8 cellular contexts compared by ENCODE assay signal in genomic region chr17:68215453-68215852, GRCh38. TPM values are rescaled to one million over a fixed set of nuclear protein-coding genes. Genes with fewer than 3 reads are reported as not detected.
DNase-seq lines count a peak whose midpoint lies in the region; ATAC-seq, FAIRE-seq and TF ChIP-seq lines count a peak whose summit lies in the region.
"Not testable (repeated sequence)": the region's sequence is repeated elsewhere in the genome, so short reads cannot be mapped to it uniquely, and the experiment has no call there.

No MANE protein-coding gene starts in this region.

- peaks cover 39% of the 10 kb centered on the region for H3K36me3 Mint-ChIP-seq in activated CD4-positive, alpha-beta T cell treated with anti-CD3 and anti-CD28 coated beads, Interleukin-2, amount 10 ng/mL, durations not matched to agents 24 days and 14 days (ENCODE audit: low read depth)
- H3K36me3 Mint-ChIP-seq in memory B cell = peaks cover 15% of the 10 kb centered on the region
- H3K36me3 Mint-ChIP-seq in stimulated activated naive B cell treated with anti-CD40 and anti-IgM and Interleukin-4, amounts not matched to agents 10 μg/mL and 1 μg/mL and 100 μg/mL, for 72 hours = peaks cover 38 to 59% of the 10 kb centered on the region in 2 donors

- peaks cover 38% of the 10 kb centered on the region for H3F3A ChIP-seq in DOHH2 (ENCODE audit: control insufficient read depth, insufficient read depth)
- H3F3A ChIP-seq in OCI-LY1 (ENCODE audit: insufficient read depth, low read length) = not testable (repeated sequence)

- peak overlapping the region; percentile 63; the same call in 1 of the 2 replicates for H3K4me3 ChIP-seq in DOHH2 (ENCODE audit: low read length)
- H3K4me3 ChIP-seq in OCI-LY1 (ENCODE audit: low read depth, low read length, poor library complexity, severe bottlenecking) = not testable (repeated sequence)

- H3K27ac Mint-ChIP-seq in activated CD4-positive, alpha-beta T cell treated with anti-CD3 and anti-CD28 coated beads, Interleukin-2, amount 10 ng/mL, durations not matched to agents 24 days and 14 days = not testable (repeated sequence)
- peak overlapping the region; percentile 83 for H3K27ac Mint-ChIP-seq in memory B cell
- peak overlapping the region; percentile 9 for H3K27ac Mint-ChIP-seq in stimulated activated naive B cell treated with anti-CD40 and anti-IgM and Interleukin-4, amounts not matched to agents 10 μg/mL and 1 μg/mL and 100 μg/mL, for 72 hours

- H3K4me1 Mint-ChIP-seq in activated CD4-positive, alpha-beta T cell treated with anti-CD3 and anti-CD28 coated beads, Interleukin-2, amount 10 ng/mL, durations not matched to agents 24 days and 14 days = peaks cover 18% of the 10 kb centered on the region
- peaks cover 33% of the 10 kb centered on the region for H3K4me1 Mint-ChIP-seq in memory B cell
- H3K4me1 Mint-ChIP-seq in stimulated activated naive B cell treated with anti-CD40 and anti-IgM and Interleukin-4, amounts not matched to agents 10 μg/mL and 1 μg/mL and 100 μg/mL, for 72 hours = peaks cover 29 to 61% of the 10 kb centered on the region in 2 donors

- peak; percentile 42 for ATAC-seq in Right ventricle myocardium inferior
- ATAC-seq in left ventricle myocardium superior = peak; percentile 84
- not testable (repeated sequence) for ATAC-seq in memory B cell (ENCODE audit: low read depth); stimulated activated naive B cell treated with anti-CD40 and anti-IgM and Interleukin-4, amounts not matched to agents 10 μg/mL and 1 μg/mL and 100 μg/mL, for 72 hours (replicated peaks)

- H3K4me2 ChIP-seq in DOHH2 (ENCODE audit: low read length) = peak overlapping the region; percentile 89
- H3K4me2 ChIP-seq in OCI-LY1 (ENCODE audit: low read length) = not testable (repeated sequence)

- H3K4me1 ChIP-seq in DOHH2 (ENCODE audit: control insufficient read depth, low read length) (peaks cover 96% of the 10 kb centered on the region), OCI-LY1 (ENCODE audit: insufficient read depth, low read length, severe bottlenecking) (peaks cover 63% of the 10 kb centered on the region)

- TF ChIP-seq CTCF in DOHH2 (IDR thresholded peaks at IDR 0.05; ENCODE audit: low read depth, low read length, poor library complexity, severe bottlenecking); OCI-LY1 (IDR thresholded peaks at IDR 0.05; ENCODE audit: low read length): not testable (repeated sequence)

- H3K79me2 ChIP-seq in DOHH2 (ENCODE audit: control insufficient read depth, low read length) = peaks cover 88% of the 10 kb centered on the region
- H3K79me2 ChIP-seq in OCI-LY1 (ENCODE audit: insufficient read depth, low read length) = not testable (repeated sequence)

- H2AFZ ChIP-seq in OCI-LY1 (ENCODE audit: low read length) = not testable (repeated sequence)

- not testable (repeated sequence) for H3K9me3 Mint-ChIP-seq in activated CD4-positive, alpha-beta T cell treated with anti-CD3 and anti-CD28 coated beads, Interleukin-2, amount 10 ng/mL, durations not matched to agents 24 days and 14 days; memory B cell; stimulated activated naive B cell treated with anti-CD40 and anti-IgM and Interleukin-4, amounts not matched to agents 10 μg/mL and 1 μg/mL and 100 μg/mL, for 72 hours

- intact Hi-C loops in activated CD4-positive, alpha-beta T cell treated with anti-CD3 and anti-CD28 coated beads, Interleukin-2, amount 10 ng/mL, durations not matched to agents 24 days and 14 days (cut with micrococcal nuclease); Right ventricle myocardium inferior (cut with DNase I); left ventricle myocardium superior (cut with micrococcal nuclease): not testable (repeated sequence)

- H3K27me3 ChIP-seq in DOHH2 (ENCODE audit: control insufficient read depth, low read length); OCI-LY1 (ENCODE audit: insufficient read depth, low read length): not testable (repeated sequence)

- not testable (repeated sequence) for H3K9me3 ChIP-seq in DOHH2 (ENCODE audit: control insufficient read depth, insufficient read depth, low read length); OCI-LY1 (ENCODE audit: low read length)

- H3K4me3 Mint-ChIP-seq in activated CD4-positive, alpha-beta T cell treated with anti-CD3 and anti-CD28 coated beads, Interleukin-2, amount 10 ng/mL, durations not matched to agents 24 days and 14 days; memory B cell; stimulated activated naive B cell treated with anti-CD40 and anti-IgM and Interleukin-4, amounts not matched to agents 10 μg/mL and 1 μg/mL and 100 μg/mL, for 72 hours: not testable (repeated sequence)

- H3K27ac ChIP-seq in DOHH2 (ENCODE audit: low read depth, low read length) (peak overlapping the region; percentile 93), OCI-LY1 (ENCODE audit: low read depth, low read length, poor library complexity, severe bottlenecking) (peak overlapping the region; percentile 80)

- not testable (repeated sequence) for H3K9ac ChIP-seq in OCI-LY1 (ENCODE audit: low read length)

- not testable (repeated sequence) for H4K20me1 ChIP-seq in DOHH2 (ENCODE audit: control insufficient read depth, insufficient read depth, low read depth, low read length); OCI-LY1 (ENCODE audit: insufficient read depth, low read length)

- peak; percentile 58 for FAIRE-seq in GM19239 (lab: Jason Lieb, UNC)

- H3K36me3 ChIP-seq in DOHH2 (ENCODE audit: control insufficient read depth, low read length) (peaks cover 61% of the 10 kb centered on the region), OCI-LY1 (ENCODE audit: insufficient read depth, low read length) (peaks cover 34% of the 10 kb centered on the region)

- not testable (repeated sequence) for H3K9me2 ChIP-seq in DOHH2 (replicated peaks; ENCODE audit: control insufficient read depth, low read length); OCI-LY1 (ENCODE audit: low read depth, low read length)

- not testable (repeated sequence) for DNase-seq in GM19239 (ENCODE audit: insufficient read length, low spot score); Right ventricle myocardium inferior (ENCODE audit: missing footprints); left ventricle myocardium superior; stimulated activated naive B cell treated with anti-CD40 and anti-IgM and Interleukin-4, amounts not matched to agents 10 μg/mL and 1 μg/mL and 100 μg/mL, for 72 hours
- peak; percentile 45 for DNase-seq in activated CD4-positive, alpha-beta T cell treated with anti-CD3 and anti-CD28 coated beads, Interleukin-2, amount 10 ng/mL, durations not matched to agents 24 days and 14 days
- DNase-seq in memory B cell (ENCODE audit: low spot score in 2 of 2) = peak in 1 of 2 donors; percentile 2

- H3K27me3 Mint-ChIP-seq in activated CD4-positive, alpha-beta T cell treated with anti-CD3 and anti-CD28 coated beads, Interleukin-2, amount 10 ng/mL, durations not matched to agents 24 days and 14 days; memory B cell; stimulated activated naive B cell treated with anti-CD40 and anti-IgM and Interleukin-4, amounts not matched to agents 10 μg/mL and 1 μg/mL and 100 μg/mL, for 72 hours: not testable (repeated sequence)

RNA-seq across cellular contexts. Expression of gene AMZ2, which starts 32.4 kb away (rescaled TPM):
- 75.8 and 77.5 TPM in 2 replicates for total RNA-seq in activated CD4-positive, alpha-beta T cell treated with anti-CD3 and anti-CD28 coated beads, Interleukin-2, amount 10 ng/mL, durations not matched to agents 24 days and 14 days
- total RNA-seq in Right ventricle myocardium inferior (89.8 TPM), left ventricle myocardium superior (92.1 TPM)
